ENCODE assay signal across 8 cellular contexts in genomic region chr1:226940806-226941067, GRCh38. TPM values are rescaled to one million over a fixed set of nuclear protein-coding genes. Genes with fewer than 3 reads are reported as not detected.
DNase-seq lines count a peak whose midpoint lies in the region; ATAC-seq and TF ChIP-seq lines count a peak whose summit lies in the region.

No MANE protein-coding gene starts in this region.

- no peaks in the 10 kb centered on the region for H3K27me3 ChIP-seq in smooth muscle cell (ENCODE audit: low read depth)

- H3K4me3 Mint-ChIP-seq in activated CD4-positive, alpha-beta memory T cell treated with anti-CD3 and anti-CD28 coated beads, Interleukin-2, amount 10 ng/mL, durations not matched to agents 7 days and 5 days: peak overlapping the region; percentile 76

- no peaks in the 10 kb centered on the region for H4K20me1 ChIP-seq in smooth muscle cell (ENCODE audit: low read depth)

- no peak; the same call in 1 of the 2 replicates for TF ChIP-seq CTCF in HEK293 (tag by site-specific recombination; IDR thresholded peaks at IDR 0.05)
- no peak for TF ChIP-seq CTCF in smooth muscle cell (IDR thresholded peaks at IDR 0.05; ENCODE audit: borderline replicate concordance, insufficient read depth, poor library complexity, severe bottlenecking)

- DNase-seq in activated CD4-positive, alpha-beta memory T cell treated with anti-CD3 and anti-CD28 coated beads, Interleukin-2, amount 10 ng/mL, durations not matched to agents 7 days and 5 days: no peak
- DNase-seq in smooth muscle cell (lab: John Stamatoyannopoulos, UW; ENCODE audit: unreplicated experiment): no peak
- DNase-seq in NCI-H1694 (lab: John Stamatoyannopoulos, UW): no peak

- H3K4me1 ChIP-seq in HEK293 (ENCODE audit: control insufficient read depth, insufficient read depth, low read length) (peaks cover 14% of the 10 kb centered on the region), smooth muscle cell (ENCODE audit: low read depth) (peaks cover 7% of the 10 kb centered on the region)

- CTCF ChIA-PET in HEK293 (lab: Yijun Ruan, JAX): no interaction called here
- CTCF ChIA-PET in activated CD4-positive, alpha-beta memory T cell treated with anti-CD3 and anti-CD28 coated beads, Interleukin-2, amount 10 ng/mL, durations not matched to agents 7 days and 5 days (lab: Charles Lee): interaction anchor here (1.0 to 1.5 kb wide), 2 partner anchors 50 to 58 kb away, joined by 4 to 5 read pairs; no protein-coding TSS in a partner anchor

- peak overlapping the region; percentile 92 for H2AFZ ChIP-seq in smooth muscle cell (ENCODE audit: low read depth)

- no peak overlapping the region; the same call in 1 of the 2 replicates for H3K27ac ChIP-seq in HEK293 (ENCODE audit: extremely low read depth, low read depth, low read length)
- no peak overlapping the region for H3K27ac ChIP-seq in smooth muscle cell (ENCODE audit: low read depth)

- no peaks in the 10 kb centered on the region; a peak in 1 of 3 replicates for H3K36me3 ChIP-seq in HEK293 (ENCODE audit: control insufficient read depth in 2 of 2, insufficient read depth in 1 of 2, low read length in 2 of 2)
- no peaks in the 10 kb centered on the region for H3K36me3 ChIP-seq in smooth muscle cell (ENCODE audit: low read depth)

- H3F3A ChIP-seq in smooth muscle cell (ENCODE audit: low read depth): peaks cover 5% of the 10 kb centered on the region

- H3K9me3 Mint-ChIP-seq in activated CD4-positive, alpha-beta memory T cell treated with anti-CD3 and anti-CD28 coated beads, Interleukin-2, amount 10 ng/mL, durations not matched to agents 7 days and 5 days: peaks cover 6% of the 10 kb centered on the region

- H3K9ac ChIP-seq in smooth muscle cell (ENCODE audit: low read depth): peak overlapping the region; percentile 19

- H3K36me3 Mint-ChIP-seq in activated CD4-positive, alpha-beta memory T cell treated with anti-CD3 and anti-CD28 coated beads, Interleukin-2, amount 10 ng/mL, durations not matched to agents 7 days and 5 days (ENCODE audit: low read depth): no peaks in the 10 kb centered on the region

- no peak for ATAC-seq in GM18520 (IDR thresholded peaks at IDR 0.05; ENCODE audit: unreplicated experiment)
- no peak for ATAC-seq in GM18519 (IDR thresholded peaks at IDR 0.05; ENCODE audit: low FRiP score, unreplicated experiment)
- ATAC-seq in GM18858 (IDR thresholded peaks at IDR 0.05; ENCODE audit: unreplicated experiment): no peak

- H3K4me1 Mint-ChIP-seq in activated CD4-positive, alpha-beta memory T cell treated with anti-CD3 and anti-CD28 coated beads, Interleukin-2, amount 10 ng/mL, durations not matched to agents 7 days and 5 days: peaks cover 33% of the 10 kb centered on the region

- peak overlapping the region; percentile 73 for H3K4me3 ChIP-seq in HEK293 (ENCODE audit: low read depth, low read length)
- peak overlapping the region; percentile 78 for H3K4me3 ChIP-seq in iPS-11a (ENCODE audit: low read depth, low read length)
- peak overlapping the region; percentile 58 for H3K4me3 ChIP-seq in smooth muscle cell

- WGBS in smooth muscle cell (ENCODE audit: low lambda C conversion rate): 64% methylated on average over 6 of the region's 6 CpGs

- peak overlapping the region; percentile 92 for H3K4me2 ChIP-seq in smooth muscle cell

- POLR2A ChIA-PET in HEK293 (lab: Yijun Ruan, JAX): interaction anchor here (0.6 to 1.1 kb wide), 2 partner anchors 18 to 223 kb away, joined by 6 to 12 read pairs; no protein-coding TSS in a partner anchor
- POLR2A ChIA-PET in activated CD4-positive, alpha-beta memory T cell treated with anti-CD3 and anti-CD28 coated beads, Interleukin-2, amount 10 ng/mL, durations not matched to agents 7 days and 5 days (lab: Charles Lee): interaction anchor here (0.8 to 5.1 kb wide), 10 partner anchors 26 to 1163 kb away, joined by 3 to 82 read pairs (median 4); partner anchors contain the start of gene SRP9

- H3K79me2 ChIP-seq in smooth muscle cell (ENCODE audit: low read depth): no peaks in the 10 kb centered on the region

- H3K9me3 ChIP-seq in HEK293 (ENCODE audit: control insufficient read depth, insufficient read depth, low read depth, low read length) (no peaks in the 10 kb centered on the region), smooth muscle cell (replicated peaks; ENCODE audit: low read depth) (no peaks in the 10 kb centered on the region)

- no peaks in the 10 kb centered on the region for H3K27me3 Mint-ChIP-seq in activated CD4-positive, alpha-beta memory T cell treated with anti-CD3 and anti-CD28 coated beads, Interleukin-2, amount 10 ng/mL, durations not matched to agents 7 days and 5 days

- H3K27ac Mint-ChIP-seq in activated CD4-positive, alpha-beta memory T cell treated with anti-CD3 and anti-CD28 coated beads, Interleukin-2, amount 10 ng/mL, durations not matched to agents 7 days and 5 days: peak overlapping the region; percentile 44

TF ChIP-seq in HEK293, 187 proteins besides CTCF, POLR2A, EP300 and RAD21:
- no peak for TF ChIP-seq ZNF660 (tag by site-specific recombination; IDR thresholded peaks at IDR 0.05)
- TF ChIP-seq, protein P1, sequence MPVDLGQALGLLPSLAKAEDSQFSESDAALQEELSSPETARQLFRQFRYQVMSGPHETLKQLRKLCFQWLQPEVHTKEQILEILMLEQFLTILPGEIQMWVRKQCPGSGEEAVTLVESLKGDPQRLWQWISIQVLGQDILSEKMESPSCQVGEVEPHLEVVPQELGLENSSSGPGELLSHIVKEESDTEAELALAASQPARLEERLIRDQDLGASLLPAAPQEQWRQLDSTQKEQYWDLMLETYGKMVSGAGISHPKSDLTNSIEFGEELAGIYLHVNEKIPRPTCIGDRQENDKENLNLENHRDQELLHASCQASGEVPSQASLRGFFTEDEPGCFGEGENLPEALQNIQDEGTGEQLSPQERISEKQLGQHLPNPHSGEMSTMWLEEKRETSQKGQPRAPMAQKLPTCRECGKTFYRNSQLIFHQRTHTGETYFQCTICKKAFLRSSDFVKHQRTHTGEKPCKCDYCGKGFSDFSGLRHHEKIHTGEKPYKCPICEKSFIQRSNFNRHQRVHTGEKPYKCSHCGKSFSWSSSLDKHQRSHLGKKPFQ (tag by site-specific recombination; IDR thresholded peaks at IDR 0.05): peak; percentile 97
- no peak for TF ChIP-seq ELK4 (IDR thresholded peaks at IDR 0.05; ENCODE audit: borderline replicate concordance, low read depth, low read length)
- peak; percentile 90 for TF ChIP-seq ZNF449 (tag by site-specific recombination; IDR thresholded peaks at IDR 0.05)
- TF ChIP-seq PRDM1 (tag by site-specific recombination; IDR thresholded peaks at IDR 0.05): peak; percentile 83
- TF ChIP-seq, protein P2, sequence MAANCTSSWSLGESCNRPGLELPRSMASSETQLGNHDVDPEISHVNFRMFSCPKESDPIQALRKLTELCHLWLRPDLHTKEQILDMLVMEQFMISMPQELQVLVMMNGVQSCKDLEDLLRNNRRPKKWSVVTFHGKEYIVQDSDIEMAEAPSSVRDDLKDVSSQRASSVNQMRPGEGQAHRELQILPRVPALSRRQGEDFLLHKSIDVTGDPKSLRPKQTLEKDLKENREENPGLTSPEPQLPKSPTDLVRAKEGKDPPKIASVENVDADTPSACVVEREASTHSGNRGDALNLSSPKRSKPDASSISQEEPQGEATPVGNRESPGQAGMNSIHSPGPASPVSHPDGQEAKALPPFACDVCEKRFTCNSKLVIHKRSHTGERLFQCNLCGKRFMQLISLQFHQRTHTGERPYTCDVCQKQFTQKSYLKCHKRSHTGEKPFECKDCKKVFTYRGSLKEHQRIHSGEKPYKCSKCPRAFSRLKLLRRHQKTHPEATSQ (tag by site-specific recombination; IDR thresholded peaks at IDR 0.05): no peak
- no peak for TF ChIP-seq ZNF311 (tag by site-specific recombination; IDR thresholded peaks at IDR 0.05; ENCODE audit: borderline replicate concordance)
- TF ChIP-seq ZFHX2 (tag by site-specific recombination; conservative IDR thresholded peaks at IDR 0.05): no peak
TF ChIP-seq in HEK293: peak in this region for 3.

RNA-seq across cellular contexts. Expression of gene COQ8A, which starts 0.6 kb away (rescaled TPM):
- 10 to 100 TPM; 18.1 to 18.5 TPM for total RNA-seq in activated CD4-positive, alpha-beta memory T cell treated with anti-CD3 and anti-CD28 coated beads, Interleukin-2, amount 10 ng/mL, durations not matched to agents 7 days and 5 days
- 3.1 and 3.4 TPM in 2 replicates for total RNA-seq in smooth muscle cell
- 3.4 and 4.2 TPM in 2 replicates for polyA plus RNA-seq in smooth muscle cell
